ENCODE assay signal across 8 cellular contexts in genomic region chr1:45750298-45751038, GRCh38. TPM values are rescaled to one million over a fixed set of nuclear protein-coding genes. Genes with fewer than 3 reads are reported as not detected.
DNase-seq lines count a peak whose midpoint lies in the region; ATAC-seq, FAIRE-seq and TF ChIP-seq lines count a peak whose summit lies in the region.

Gene IPP (minus strand): TSS chr1:45750653. CDS start chr1:45746411, 4,242 bp downstream.

- DNase-seq in DMS 273 treated with DMSO at 0.1 percent for 48 hours (lab: John Stamatoyannopoulos, UW), result peak; percentile 90
- peak; percentile 96 for DNase-seq in HuH-7.5 (ENCODE audit: low spot score)
- peak; percentile 97 for DNase-seq in activated CD8-positive, alpha-beta memory T cell treated with anti-CD3 and anti-CD28 coated beads, Interleukin-2, amount 50 U/mL, for 48 hours
- peak; percentile 99 for DNase-seq in endothelial cell of umbilical vein (ENCODE audit: low read depth, low spot score)
- peak; percentile 92 for DNase-seq in middle frontal gyrus (ENCODE audit: extremely low spot score, low spot score)
- peak; percentile 94 for DNase-seq in stimulated activated CD8-positive, alpha-beta memory T cell treated with anti-CD3 and anti-CD28 coated beads, Interleukin-2, amount 100 ng/mL, for 48 hours (ENCODE audit: low read depth in 2 of 2)

- H3K9me1 ChIP-seq in endothelial cell of umbilical vein (replicated peaks; ENCODE audit: control insufficient read depth, extremely low read depth, insufficient read depth, low read length), result no peaks in the 10 kb centered on the region

- intact Hi-C loops in endothelial cell of umbilical vein (cut with micrococcal nuclease), result loop anchor here (1.0 to 5.0 kb wide), 4 partner anchors 52 to 166 kb away; partner anchors contain the start of genes GPBP1L1 and NASP

- no peaks in the 10 kb centered on the region for H3K36me3 ChIP-seq in OCI-LY3 (replicated peaks; ENCODE audit: low read depth, low read length)
- no peaks in the 10 kb centered on the region for H3K36me3 ChIP-seq in endothelial cell of umbilical vein (ENCODE audit: control insufficient read depth in 2 of 2, extremely low read depth in 1 of 2, insufficient read depth in 2 of 2, low read length in 2 of 2)

- H3K4me1 ChIP-seq in OCI-LY3 (ENCODE audit: low read length) (no peaks in the 10 kb centered on the region), endothelial cell of umbilical vein (ENCODE audit: control insufficient read depth, extremely low read depth, insufficient read depth, low read length) (peaks cover 8% of the 10 kb centered on the region)

- peak within 1 kb of the TSS; percentile 98 for H3K9ac ChIP-seq in OCI-LY3 (ENCODE audit: low read length)
- H3K9ac ChIP-seq in endothelial cell of umbilical vein (replicated peaks; ENCODE audit: extremely low read depth, insufficient read depth, low read length), result peak within 1 kb of the TSS; percentile 99

- H4K20me1 ChIP-seq in OCI-LY3 (ENCODE audit: insufficient read depth, low read length), result no peaks in the 10 kb centered on the region
- H4K20me1 ChIP-seq in endothelial cell of umbilical vein (replicated peaks; ENCODE audit: control insufficient read depth, extremely low read depth, insufficient read depth, low read length), result no peaks in the 10 kb centered on the region

- dilution Hi-C loops in endothelial cell of umbilical vein (cut with MboI; ENCODE audit: extremely low pct_ligation_motif_present, low sequenced_read_pairs), result no loop called here

- H3K4me2 ChIP-seq in OCI-LY3 (ENCODE audit: low read length) (peak within 1 kb of the TSS; percentile 74), endothelial cell of umbilical vein (ENCODE audit: insufficient read depth, low read length) (peak within 1 kb of the TSS; percentile 91)

- TF ChIP-seq CTCF in OCI-LY3 (IDR thresholded peaks at IDR 0.05; ENCODE audit: low read depth, low read length) (peak; percentile 27), endothelial cell of umbilical vein (IDR thresholded peaks at IDR 0.05; ENCODE audit: extremely low read depth in 1 of 2, insufficient read depth in 1 of 2, low read depth in 1 of 2, low read length in 2 of 2) (peak in 1 of 2 donors; percentile 11)

- no peaks in the 10 kb centered on the region for H3K9me3 ChIP-seq in OCI-LY3 (ENCODE audit: insufficient read depth, low read length)
- no peaks in the 10 kb centered on the region for H3K9me3 ChIP-seq in endothelial cell of umbilical vein (replicated peaks; ENCODE audit: control insufficient read depth, insufficient read depth, low read length)

- POLR2A ChIA-PET in endothelial cell of umbilical vein (lab: Charles Lee), result interaction anchor here (1.1 to 1.3 kb wide), 2 partner anchors 65 to 229 kb away, joined by 3 read pairs; partner anchors contain the start of genes GPBP1L1 and PRDX1

- H3K27ac ChIP-seq in OCI-LY3 (ENCODE audit: low read length), result peak within 1 kb of the TSS; percentile 75
- peak within 1 kb of the TSS; percentile 97 for H3K27ac ChIP-seq in endothelial cell of umbilical vein (ENCODE audit: insufficient read depth, low read depth, low read length)

- BruUV-seq in endothelial cell of umbilical vein (replicated peaks; lab: Mats Ljungman, UMichigan), result no TSS peak

- FAIRE-seq in endothelial cell of umbilical vein (lab: Jason Lieb, UNC), result peak; percentile 96

- H3K79me2 ChIP-seq in OCI-LY3 (ENCODE audit: low read length), result peaks cover 5% of the 10 kb centered on the region; the same call in 1 of the 2 replicates
- H3K79me2 ChIP-seq in endothelial cell of umbilical vein (ENCODE audit: control insufficient read depth, insufficient read depth, low read length), result no peaks in the 10 kb centered on the region

- ATAC-seq in GM21515 (IDR thresholded peaks at IDR 0.05; ENCODE audit: unreplicated experiment), result peak; percentile 86

- H3K27me3 ChIP-seq in OCI-LY3 (ENCODE audit: low read depth, low read length) (no peaks in the 10 kb centered on the region), endothelial cell of umbilical vein (ENCODE audit: control insufficient read depth in 2 of 2, insufficient read depth in 2 of 2, low read length in 2 of 2) (no peaks in the 10 kb centered on the region)

- peak; percentile 98 for TF ChIP-seq POLR2A in endothelial cell of umbilical vein (IDR thresholded peaks at IDR 0.05; ENCODE audit: low read depth, low read length)

- CTCF ChIA-PET in endothelial cell of umbilical vein (lab: Charles Lee), result no interaction called here

- H3K4me3 ChIP-seq in OCI-LY3 (ENCODE audit: low read length) (peak within 1 kb of the TSS; percentile 99), endothelial cell of umbilical vein (replicated peaks in 1 of 3; ENCODE audit: insufficient read depth in 1 of 3, low read depth in 1 of 3, low read length in 3 of 3) (peak within 1 kb of the TSS; percentile 65 to 83 (median 81))

- H2AFZ ChIP-seq in OCI-LY3 (ENCODE audit: low read depth, low read length) (peak within 1 kb of the TSS; percentile 98), endothelial cell of umbilical vein (ENCODE audit: low read depth, low read length) (peak within 1 kb of the TSS; percentile 99)

TF ChIP-seq in endothelial cell of umbilical vein, 7 proteins besides CTCF, POLR2A, EP300 and RAD21:
- TF ChIP-seq GATA2 (IDR thresholded peaks at IDR 0.05; ENCODE audit: insufficient read depth, insufficient read length, low read depth, low read length), result no peak
- TF ChIP-seq MYC (IDR thresholded peaks at IDR 0.05; ENCODE audit: low read depth, low read length), result no peak
- TF ChIP-seq POLR2AphosphoS5 (IDR thresholded peaks at IDR 0.05; ENCODE audit: insufficient read depth, low read depth, low read length), result peak; percentile 99
- TF ChIP-seq EZH2 (IDR thresholded peaks at IDR 0.05; ENCODE audit: borderline replicate concordance, low read depth, low read length, severe bottlenecking), result no peak

RNA-seq across cellular contexts. Expression of gene IPP, which starts in this region (rescaled TPM):
- 6.3 and 7.2 TPM in 2 replicates for total RNA-seq in endothelial cell of umbilical vein
- 1.2 and 2.1 TPM in 2 replicates for polyA plus RNA-seq in endothelial cell of umbilical vein
- 2.5 and 3.0 TPM in 2 replicates for polyA plus RNA-seq in endothelial cell of umbilical vein (2011; cell fraction: cytosol; rRNA removed)
- polyA plus RNA-seq in endothelial cell of umbilical vein (2011; cell fraction: nucleus; rRNA removed), result 1.7 and 2.7 TPM in 2 replicates
- 5.6 and 10.5 TPM in 2 replicates for polyA plus RNA-seq in endothelial cell of umbilical vein (2012)
- polyA minus RNA-seq in endothelial cell of umbilical vein, result 4.5 and 4.6 TPM in 2 replicates
- 2.9 TPM for polyA minus RNA-seq in endothelial cell of umbilical vein (2011; cell fraction: cytosol; rRNA and poly(A)+ RNA removed)
- 1.9 and 2.5 TPM in 2 replicates for polyA minus RNA-seq in endothelial cell of umbilical vein (2011; cell fraction: nucleus; rRNA and poly(A)+ RNA removed)

Comparison
In these comparisons a context has a peak if more than half of its experiments do, and no peak if none do; other contexts are left out.
1. Peak in every context shown above with its lines: DNase-seq, ATAC-seq, H3K4me3 ChIP-seq and H3K27ac ChIP-seq.